ENCODE assay signal across 23 cellular contexts in genomic region chr4:1374706-1375045, GRCh38. TPM values are rescaled to one million over a fixed set of nuclear protein-coding genes. Genes with fewer than 3 reads are reported as not detected.
DNase-seq lines count a peak whose midpoint lies in the region; ATAC-seq, FAIRE-seq and TF ChIP-seq lines count a peak whose summit lies in the region.
"Had no signal": no experiment of that assay in that cellular context is flagged by ENCODE, and none has a peak within 500 bp of the region (broad histone marks: within the 10 kb centered on the region; RNA-seq: fewer than 3 reads in every experiment).

No MANE protein-coding gene starts in this region.

- no peak for ATAC-seq in upper lobe of right lung
- ATAC-seq: A549 had no signal

- H2AFZ ChIP-seq in H1 (ENCODE audit: low read length) (no peak overlapping the region), osteoblast (ENCODE audit: low read length) (no peak overlapping the region)

- H3K56ac ChIP-seq in H1 (replicated peaks; ENCODE audit: insufficient read length, low read depth, low read length): no peak overlapping the region

- 79% methylated on average over 9 of the region's 14 CpGs; no CpG with 5 or more reads in 1 of the 2 experiments for WGBS in H1 (ENCODE audit: extremely low coverage in 1 of 2, insufficient coverage in 1 of 2, insufficient read length in 1 of 2, insufficient replicate concordance in 2 of 2, low coverage in 1 of 2, low lambda C conversion rate in 2 of 2, missing lambda C conversion rate in 1 of 2), 2 experiments

- no peaks in the 10 kb centered on the region for H3K79me1 ChIP-seq in H1 (ENCODE audit: low read depth, low read length)

- H2AK5ac ChIP-seq in H1 (ENCODE audit: low read depth, low read length): no peak overlapping the region

- POLR2A ChIA-PET in H1 (lab: Charles Lee; ENCODE audit: partially characterized antibody): no interaction called here

- H3K36me3 ChIP-seq in H1 (ENCODE audit: control insufficient read depth in 2 of 4, insufficient read depth in 4 of 4, low read length in 3 of 4) (peaks cover 0 to 2% (median 0%) of the 10 kb centered on the region in 4 experiments; a peak in 1 of 8 replicates), osteoblast (ENCODE audit: insufficient read depth, low read length) (no peaks in the 10 kb centered on the region), upper lobe of right lung (peaks cover 42% of the 10 kb centered on the region)

- H3K27me3 Mint-ChIP-seq in activated naive CD4-positive, alpha-beta T cell treated with anti-CD3 and anti-CD28 coated beads for 36 hours (ENCODE audit: low read depth): no peaks in the 10 kb centered on the region
- H3K27me3 Mint-ChIP-seq: CD4-positive, alpha-beta T cell had no signal

- H3K79me2 ChIP-seq in H1 (ENCODE audit: control insufficient read depth in 1 of 2, insufficient read depth in 2 of 2, low read length in 2 of 2) (no peaks in the 10 kb centered on the region), osteoblast (ENCODE audit: insufficient read depth, low read length) (no peaks in the 10 kb centered on the region)

- TF ChIP-seq POLR2A in H1 (IDR thresholded peaks at IDR 0.05; ENCODE audit: control extremely low read depth in 1 of 2, low read depth in 2 of 2, low read length in 2 of 2): no peak

- no peak overlapping the region for H4K5ac ChIP-seq in H1 (ENCODE audit: insufficient read length, low read depth, low read length)

- no peaks in the 10 kb centered on the region for H3K9me3 Mint-ChIP-seq in activated naive CD4-positive, alpha-beta T cell treated with anti-CD3 and anti-CD28 coated beads for 36 hours
- H3K9me3 Mint-ChIP-seq: CD4-positive, alpha-beta T cell; H9 had no signal

- H2BK20ac ChIP-seq in H1 (ENCODE audit: low read length): no peak overlapping the region

- no peak overlapping the region for H2BK120ac ChIP-seq in H1 (replicated peaks; ENCODE audit: low read depth, low read length)

- peak; percentile 7 for DNase-seq in activated naive CD4-positive, alpha-beta T cell treated with anti-CD3 and anti-CD28 coated beads, Interleukin-2, amount 50 U/mL, for 16 hours
- no peak for DNase-seq in activated naive CD4-positive, alpha-beta T cell treated with anti-CD3 and anti-CD28 coated beads for 36 hours
- DNase-seq in H1 (ENCODE audit: low read depth in 1 of 2, low spot score in 2 of 2): no peak
- peak; percentile 79 for DNase-seq in osteoblast (ENCODE audit: insufficient read length, low spot score, missing footprints)
- peak; percentile 40 for DNase-seq in upper lobe of right lung
- DNase-seq in stimulated activated naive CD4-positive, alpha-beta T cell treated with Interleukin-2 at 50 U/mL for 16 hours (lab: John Stamatoyannopoulos, UW): no peak
- DNase-seq in glomerular visceral epithelial cell (ENCODE audit: extremely low spot score): no peak
- DNase-seq: AML-193; CD4-positive, alpha-beta T cell; DMS153; DMS79; GDM1; GOT3; H9 had no signal

- no peaks in the 10 kb centered on the region for H3K9me3 ChIP-seq in H1 (ENCODE audit: insufficient read depth in 2 of 2, low read depth in 1 of 2, low read length in 1 of 2)
- H3K9me3 ChIP-seq in osteoblast (ENCODE audit: low read depth, low read length): no peaks in the 10 kb centered on the region
- H3K9me3 ChIP-seq in upper lobe of right lung: no peaks in the 10 kb centered on the region
- H3K9me3 ChIP-seq: A549, Caco-2 had no signal

- H4K20me1 ChIP-seq in H1 (replicated peaks in 1 of 2; ENCODE audit: control insufficient read depth in 1 of 2, insufficient read depth in 2 of 2, low read length in 2 of 2): peaks cover 0 to 6% of the 10 kb centered on the region in 2 experiments
- H4K20me1 ChIP-seq in osteoblast (ENCODE audit: insufficient read depth, low read length): no peaks in the 10 kb centered on the region

- H3K27ac Mint-ChIP-seq in activated naive CD4-positive, alpha-beta T cell treated with anti-CD3 and anti-CD28 coated beads for 36 hours: no peak overlapping the region
- H3K27ac Mint-ChIP-seq: CD4-positive, alpha-beta T cell; H9 had no signal

- H2BK12ac ChIP-seq in H1 (ENCODE audit: low read depth, low read length): no peak overlapping the region

- H3K4me3 Mint-ChIP-seq in activated naive CD4-positive, alpha-beta T cell treated with anti-CD3 and anti-CD28 coated beads for 36 hours: no peak overlapping the region
- H3K4me3 Mint-ChIP-seq: CD4-positive, alpha-beta T cell; H9 had no signal

- intact Hi-C loops in activated naive CD4-positive, alpha-beta T cell treated with anti-CD3 and anti-CD28 coated beads for 36 hours (cut with micrococcal nuclease): no loop called here
- intact Hi-C loops in upper lobe of right lung (cut with DNase I): no loop called here

- H2BK5ac ChIP-seq in H1 (ENCODE audit: low read depth, low read length): no peak overlapping the region

- no peak overlapping the region for H3K14ac ChIP-seq in H1 (ENCODE audit: insufficient read length)

- no peak overlapping the region for H2BK15ac ChIP-seq in H1 (ENCODE audit: low read length)

- peaks cover 6% of the 10 kb centered on the region for H3K36me3 Mint-ChIP-seq in activated naive CD4-positive, alpha-beta T cell treated with anti-CD3 and anti-CD28 coated beads for 36 hours (ENCODE audit: low read depth)

- H3K18ac ChIP-seq in H1 (ENCODE audit: extremely low read depth, low read length): no peak overlapping the region

- no peak overlapping the region for H3K27ac ChIP-seq in H1 (ENCODE audit: low read depth, low read length)
- no peak overlapping the region for H3K27ac ChIP-seq in osteoblast (ENCODE audit: low read depth, low read length)
- no peak overlapping the region for H3K27ac ChIP-seq in upper lobe of right lung
- H3K27ac ChIP-seq: 22Rv1, A549, C4-2B had no signal

- peak overlapping the region; percentile 68 for H4K8ac ChIP-seq in H1 (ENCODE audit: extremely low read depth, insufficient read depth, low read length)

- H3K4me2 ChIP-seq in H1 (ENCODE audit: insufficient read depth in 1 of 2, low read depth in 2 of 2, low read length in 2 of 2): no peak overlapping the region
- H3K4me2 ChIP-seq in osteoblast (ENCODE audit: insufficient read depth, low read length): no peak overlapping the region
- H3K4me2 ChIP-seq: A549 had no signal

- H3K27me3 ChIP-seq in H1 (replicated peaks in 1 of 4; ENCODE audit: control insufficient read depth in 3 of 4, extremely low read depth in 1 of 4, insufficient read depth in 3 of 4, low read length in 3 of 4): no peaks in the 10 kb centered on the region
- no peaks in the 10 kb centered on the region for H3K27me3 ChIP-seq in osteoblast (ENCODE audit: insufficient read depth, low read length)
- no peaks in the 10 kb centered on the region for H3K27me3 ChIP-seq in upper lobe of right lung

- H3K9ac ChIP-seq in H1 (replicated peaks in 1 of 4; ENCODE audit: extremely low read depth in 1 of 4, low read depth in 3 of 4, low read length in 3 of 4): no peak overlapping the region

- CTCF ChIA-PET in activated naive CD4-positive, alpha-beta T cell treated with anti-CD3 and anti-CD28 coated beads for 36 hours (lab: Charles Lee): no interaction called here
- CTCF ChIA-PET in H1 (lab: Charles Lee; ENCODE audit: partially characterized antibody): interaction anchor here (1.3 to 2.6 kb wide), 3 partner anchors 9 to 254 kb away, joined by 5 to 15 read pairs (median 7); no protein-coding TSS in a partner anchor

- no peak for FAIRE-seq in H1 (lab: Jason Lieb, UNC)
- FAIRE-seq: A549, GM12892, GM18507 had no signal

- H3K4ac ChIP-seq in H1 (replicated peaks; ENCODE audit: insufficient read length, low read depth, low read length): no peak overlapping the region

- no peaks in the 10 kb centered on the region for H3K4me1 Mint-ChIP-seq in activated naive CD4-positive, alpha-beta T cell treated with anti-CD3 and anti-CD28 coated beads for 36 hours (ENCODE audit: low read depth)

- TF ChIP-seq CTCF in H1 (IDR thresholded peaks at IDR 0.05; ENCODE audit: control extremely low read depth in 1 of 3, insufficient read depth in 1 of 3, low read depth in 1 of 3, low read length in 3 of 3): no peak
- TF ChIP-seq CTCF in osteoblast (IDR thresholded peaks at IDR 0.05; ENCODE audit: extremely low read depth, low read depth, low read length): no peak
- TF ChIP-seq CTCF in upper lobe of right lung (IDR thresholded peaks at IDR 0.05): no peak

- H3K23me2 ChIP-seq in H1 (ENCODE audit: low read depth, low read length): no peaks in the 10 kb centered on the region

- H3K4me1 ChIP-seq in H1 (replicated peaks in 1 of 4; ENCODE audit: control insufficient read depth in 3 of 4, insufficient read depth in 4 of 4, low read length in 3 of 4) (no peaks in the 10 kb centered on the region; a peak in 1 of 7 replicates), osteoblast (ENCODE audit: insufficient read depth, low read length) (no peaks in the 10 kb centered on the region), upper lobe of right lung (no peaks in the 10 kb centered on the region)
- H3K4me1 ChIP-seq: A549, Caco-2 had no signal

- TF ChIP-seq RAD21 in H1 (IDR thresholded peaks at IDR 0.05 in 1 of 2, conservative IDR thresholded peaks at IDR 0.05 in 1 of 2; ENCODE audit: low read depth in 2 of 2, low read length in 2 of 2): no peak

- H3K4me3 ChIP-seq in H1 (ENCODE audit: extremely low read depth in 1 of 4, insufficient read depth in 2 of 4, low read depth in 3 of 4, low read length in 4 of 4) (no peak overlapping the region), osteoblast (ENCODE audit: insufficient read depth, low read length) (no peak overlapping the region), upper lobe of right lung (no peak overlapping the region)
- H3K4me3 ChIP-seq: A549 had no signal

- H4K91ac ChIP-seq in H1 (replicated peaks; ENCODE audit: insufficient read length, low read length): no peak overlapping the region

- TF ChIP-seq EP300 in H1 (IDR thresholded peaks at IDR 0.05; ENCODE audit: borderline replicate concordance in 1 of 2, low read depth in 2 of 2, low read length in 2 of 2): no peak

- H3K23ac ChIP-seq in H1 (ENCODE audit: insufficient read length): no peak overlapping the region

RNA-seq across cellular contexts. Expression of gene UVSSA, which starts 27.7 kb away (rescaled TPM):
- total RNA-seq in activated naive CD4-positive, alpha-beta T cell treated with anti-CD3 and anti-CD28 coated beads for 36 hours: 10 to 100 TPM; 20.0 to 24.3 TPM
- total RNA-seq in H1 (2021; fragmentation: NEBNext Ultra II Directional; extraction: Animal tissue kit (Norgen Biotek cat#: 25700)): 19.0 and 19.4 TPM in 2 replicates
- polyA plus RNA-seq in H1 (2011; rRNA removed): 14.5 and 21.1 TPM in 2 replicates
- 14.8 TPM for polyA plus RNA-seq in H1 (2011; cell fraction: cytosol; rRNA removed)
- 106 TPM for polyA plus RNA-seq in H1 (2011; cell fraction: nucleus; rRNA removed)
- polyA plus RNA-seq in H1 (2012, experiment 1 of 2): 17.0 to 21.8 TPM (median 19.1 TPM) in 4 replicates
- 2.3 TPM for polyA plus RNA-seq in H1 (2012, experiment 2 of 2)
- polyA plus RNA-seq in H1 (2013, experiment 1 of 2): 9.4 TPM
- polyA plus RNA-seq in H1 (2013, experiment 2 of 2): 8.0 TPM
- 7.8 and 8.3 TPM in 2 replicates for polyA minus RNA-seq in H1 (2011; rRNA and poly(A)+ RNA removed)
- polyA minus RNA-seq in H1 (2011; cell fraction: cytosol; rRNA and poly(A)+ RNA removed): 13.4 TPM
- 25.9 TPM for polyA minus RNA-seq in H1 (2011; cell fraction: nucleus; rRNA and poly(A)+ RNA removed)
- total RNA-seq in osteoblast (12.7 and 14.8 TPM in 2 replicates), upper lobe of right lung (28.3 TPM)

RNA-seq across cellular contexts. Expression of gene NKX1-1, which starts 31.6 kb away (rescaled TPM):
- not detected for total RNA-seq in activated naive CD4-positive, alpha-beta T cell treated with anti-CD3 and anti-CD28 coated beads for 36 hours
- not detected in 2 replicates for total RNA-seq in H1 (2021; fragmentation: NEBNext Ultra II Directional; extraction: Animal tissue kit (Norgen Biotek cat#: 25700))
- polyA plus RNA-seq in H1 (2011; rRNA removed): not detected in 2 replicates
- not detected for polyA plus RNA-seq in H1 (2011; cell fraction: cytosol; rRNA removed)
- not detected for polyA plus RNA-seq in H1 (2011; cell fraction: nucleus; rRNA removed)
- polyA plus RNA-seq in H1 (2012, experiment 1 of 2): not detected in 4 replicates
- not detected for polyA plus RNA-seq in H1 (2012, experiment 2 of 2)
- polyA plus RNA-seq in H1 (2013, experiment 1 of 2): not detected
- polyA plus RNA-seq in H1 (2013, experiment 2 of 2): not detected
- polyA minus RNA-seq in H1 (2011; rRNA and poly(A)+ RNA removed): not detected in 2 replicates
- not detected for polyA minus RNA-seq in H1 (2011; cell fraction: cytosol; rRNA and poly(A)+ RNA removed)
- polyA minus RNA-seq in H1 (2011; cell fraction: nucleus; rRNA and poly(A)+ RNA removed): not detected
- not detected in 2 replicates for total RNA-seq in osteoblast
- total RNA-seq in upper lobe of right lung: not detected
- total RNA-seq: Caco-2; CD4-positive, alpha-beta T cell; Daoy; H9; HT-29 had no signal
- polyA plus RNA-seq: A549, BJ had no signal

Comparison
In these comparisons a context has a peak if more than half of its experiments do, and no peak if none do; other contexts are left out.
1. DNase-seq: peak in activated naive CD4-positive, alpha-beta T cell treated with anti-CD3 and anti-CD28 coated beads, Interleukin-2, amount 50 U/mL, for 16 hours (single experiment), osteoblast (single experiment) and upper lobe of right lung (single experiment); none in activated naive CD4-positive, alpha-beta T cell treated with anti-CD3 and anti-CD28 coated beads for 36 hours (single experiment), H1 (0 of 2), stimulated activated naive CD4-positive, alpha-beta T cell treated with Interleukin-2 at 50 U/mL for 16 hours (single experiment) and glomerular visceral epithelial cell (single experiment).